18 cellular contexts compared by ENCODE assay signal in the genomic region with DNA sequence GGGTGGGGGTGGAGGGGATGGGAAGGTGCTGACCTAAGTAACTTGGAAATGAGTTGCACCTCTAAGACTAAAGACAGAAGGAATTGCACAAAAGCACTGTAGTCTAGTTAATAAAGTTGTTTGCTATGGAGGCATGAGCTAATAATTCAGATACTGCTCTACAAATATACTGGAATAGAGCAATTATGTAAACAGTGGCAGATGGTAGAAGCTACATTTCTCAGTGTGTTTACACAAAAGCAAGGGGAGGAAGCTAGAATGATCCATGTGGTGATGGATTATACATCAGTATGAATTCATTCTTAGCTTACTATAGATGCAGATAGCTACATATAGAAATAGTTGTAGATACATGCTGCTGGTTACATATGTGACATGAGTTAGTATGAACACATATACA. TPM values are rescaled to one million over a fixed set of nuclear protein-coding genes. Genes with fewer than 3 reads are reported as not detected.
DNase-seq lines count a peak whose midpoint lies in the region; ATAC-seq and TF ChIP-seq lines count a peak whose summit lies in the region.
"Had no signal": no experiment of that assay in that cellular context is flagged by ENCODE, and none has a peak within 500 bp of the region (broad histone marks: within the 10 kb centered on the region; RNA-seq: fewer than 3 reads in every experiment).

No MANE protein-coding gene starts in this region.

- peak overlapping the region in 2 of 8 donors; percentile 41 to 68 for H3K4me3 Mint-ChIP-seq in CD4-positive, alpha-beta memory T cell
- no peak overlapping the region for H3K4me3 Mint-ChIP-seq in Caco-2 (ENCODE audit: unreplicated experiment)
- H3K4me3 Mint-ChIP-seq in T-helper 2 cell treated with Interferon-gamma antibody and Interleukin-4, amounts not matched to agents 5 μg/mL and 100 μg/mL, for 36 hours: no peak overlapping the region
- H3K4me3 Mint-ChIP-seq: activated T-helper 1 cell treated with anti-CD3 and anti-CD28 coated beads, Interleukin-12 subunit alpha, Interleukin-12 subunit beta, Interleukin-2, Interleukin-4 antibody, amounts not matched to agents 30 ng/mL and 10 ng/mL and 1 ng/mL, durations not matched to agents 14 hours and 24 hours and 36 hours; stimulated activated effector memory CD8-positive, alpha-beta T cell treated with anti-CD3 and anti-CD28 coated beads, Interleukin-12 subunit alpha, Interleukin-12 subunit beta, amount 100 ng/mL, for 72 hours had no signal

- no peaks in the 10 kb centered on the region for H3K36me3 ChIP-seq in CD4-positive, alpha-beta memory T cell (ENCODE audit: insufficient read depth, low read length)
- no peaks in the 10 kb centered on the region for H3K36me3 ChIP-seq in Caco-2 (ENCODE audit: control insufficient read depth, insufficient read depth, low read length)
- H3K36me3 ChIP-seq: BE2C, right atrium auricular region, thoracic aorta had no signal

- H3K27me3 ChIP-seq in CD4-positive, alpha-beta memory T cell (ENCODE audit: insufficient read depth, low read length): no peaks in the 10 kb centered on the region
- no peaks in the 10 kb centered on the region for H3K27me3 ChIP-seq in Caco-2 (replicated peaks; ENCODE audit: control insufficient read depth, insufficient read depth, low read length)
- H3K27me3 ChIP-seq: BE2C, right atrium auricular region had no signal

- CTCF ChIA-PET in CD4-positive, alpha-beta memory T cell (lab: Charles Lee; ENCODE audit: partially characterized antibody): interaction anchor here (0.5 kb wide), 1 partner anchor 18 kb away, joined by 3 read pairs; no protein-coding TSS in a partner anchor
- CTCF ChIA-PET in Caco-2 (lab: Charles Lee): no interaction called here

- peaks cover 50% of the 10 kb centered on the region for H3K4me1 ChIP-seq in CD4-positive, alpha-beta memory T cell (ENCODE audit: insufficient read depth, low read length)
- peaks cover 13% of the 10 kb centered on the region for H3K4me1 ChIP-seq in Caco-2
- H3K4me1 ChIP-seq: BE2C had no signal

- H3K9me3 ChIP-seq in CD4-positive, alpha-beta memory T cell (ENCODE audit: control insufficient read depth in 1 of 2, low read length in 2 of 2): peaks cover 0 to 3% of the 10 kb centered on the region in 2 donors
- H3K9me3 ChIP-seq in Caco-2: no peaks in the 10 kb centered on the region; the same call in 1 of the 2 replicates
- H3K9me3 ChIP-seq: BE2C, thoracic aorta had no signal

- H3K27ac Mint-ChIP-seq in CD4-positive, alpha-beta memory T cell: peak overlapping the region in 5 of 7 donors; percentile 21 to 85 (median 78)
- H3K27ac Mint-ChIP-seq in Caco-2 (ENCODE audit: unreplicated experiment): no peak overlapping the region
- H3K27ac Mint-ChIP-seq in T-helper 2 cell treated with Interferon-gamma antibody and Interleukin-4, amounts not matched to agents 5 μg/mL and 100 μg/mL, for 36 hours: no peak overlapping the region
- H3K27ac Mint-ChIP-seq: activated T-helper 1 cell treated with anti-CD3 and anti-CD28 coated beads, Interleukin-12 subunit alpha, Interleukin-12 subunit beta, Interleukin-2, Interleukin-4 antibody, amounts not matched to agents 30 ng/mL and 10 ng/mL and 1 ng/mL, durations not matched to agents 14 hours and 24 hours and 36 hours; stimulated activated effector memory CD8-positive, alpha-beta T cell treated with anti-CD3 and anti-CD28 coated beads, Interleukin-12 subunit alpha, Interleukin-12 subunit beta, amount 100 ng/mL, for 72 hours had no signal

- no peak overlapping the region for H3K27ac ChIP-seq in CD4-positive, alpha-beta memory T cell (ENCODE audit: low read depth, low read length)
- H3K27ac ChIP-seq: right atrium auricular region, thoracic aorta had no signal

- TF ChIP-seq CTCF in Caco-2 (IDR thresholded peaks at IDR 0.05; ENCODE audit: insufficient read depth in 1 of 2, low read depth in 1 of 2, low read length in 1 of 2, severe bottlenecking in 1 of 2, unreplicated experiment in 1 of 2): no peak

- intact Hi-C loops in CD4-positive, alpha-beta memory T cell (cut with micrococcal nuclease): no loop called here
- intact Hi-C loops in Caco-2 (cut with micrococcal nuclease; ENCODE audit: unreplicated experiment): no loop called here

- no peak for DNase-seq in CD4-positive, alpha-beta memory T cell
- DNase-seq in DMS153 treated with DMSO at 0.1 percent for 48 hours (lab: John Stamatoyannopoulos, UW; ENCODE audit: unreplicated experiment): peak; percentile 37
- DNase-seq in NCI-H748 (lab: John Stamatoyannopoulos, UW; ENCODE audit: unreplicated experiment): peak; percentile 79
- DNase-seq in fibroblast of gingiva (ENCODE audit: low read depth): peak; percentile 13
- no peak for DNase-seq in Caco-2
- DNase-seq in T-helper 2 cell treated with Interferon-gamma antibody and Interleukin-4, amounts not matched to agents 5 μg/mL and 100 μg/mL, for 36 hours (ENCODE audit: low spot score): no peak
- DNase-seq: BE2C; DMS79; left ventricle myocardium superior; MV-4-11; Right ventricle myocardium superior; stimulated activated CD4-positive, alpha-beta T cell treated with anti-CD3 and anti-CD28 coated beads, Interleukin-15, amount 100 ng/mL, for 24 hours had no signal

- H3K9me3 Mint-ChIP-seq in CD4-positive, alpha-beta memory T cell: peaks cover 2 to 29% (median 22%) of the 10 kb centered on the region in 8 donors
- no peaks in the 10 kb centered on the region for H3K9me3 Mint-ChIP-seq in Caco-2 (ENCODE audit: unreplicated experiment)
- peaks cover 12% of the 10 kb centered on the region for H3K9me3 Mint-ChIP-seq in T-helper 2 cell treated with Interferon-gamma antibody and Interleukin-4, amounts not matched to agents 5 μg/mL and 100 μg/mL, for 36 hours

- POLR2A ChIA-PET in CD4-positive, alpha-beta memory T cell (lab: Charles Lee; ENCODE audit: partially characterized antibody): interaction anchor here (1.2 to 1.3 kb wide), 2 partner anchors 13 to 15 kb away, joined by 3 to 4 read pairs; no protein-coding TSS in a partner anchor
- POLR2A ChIA-PET in Caco-2 (lab: Charles Lee): no interaction called here

- peaks cover 44 to 62% (median 49%) of the 10 kb centered on the region in 4 donors for H3K4me1 Mint-ChIP-seq in CD4-positive, alpha-beta memory T cell
- H3K4me1 Mint-ChIP-seq in Caco-2 (ENCODE audit: low read depth, unreplicated experiment): peaks cover 16% of the 10 kb centered on the region
- H3K4me1 Mint-ChIP-seq in T-helper 2 cell treated with Interferon-gamma antibody and Interleukin-4, amounts not matched to agents 5 μg/mL and 100 μg/mL, for 36 hours (ENCODE audit: low read depth): peaks cover 38% of the 10 kb centered on the region

- H3K4me3 ChIP-seq in CD4-positive, alpha-beta memory T cell (ENCODE audit: low read length in 2 of 2): no peak overlapping the region
- H3K4me3 ChIP-seq in Caco-2 (ENCODE audit: low read depth, low read length): no peak overlapping the region
- H3K4me3 ChIP-seq: right atrium auricular region, thoracic aorta had no signal

- BruUV-seq in Caco-2 (replicated peaks; lab: Mats Ljungman, UMichigan): no TSS peak

- peaks cover 13 to 20% of the 10 kb centered on the region in 2 donors for H3K36me3 Mint-ChIP-seq in CD4-positive, alpha-beta memory T cell
- no peaks in the 10 kb centered on the region for H3K36me3 Mint-ChIP-seq in Caco-2 (ENCODE audit: insufficient read depth, unreplicated experiment)
- H3K36me3 Mint-ChIP-seq in T-helper 2 cell treated with Interferon-gamma antibody and Interleukin-4, amounts not matched to agents 5 μg/mL and 100 μg/mL, for 36 hours (ENCODE audit: low read depth): peaks cover 18% of the 10 kb centered on the region
- H3K36me3 Mint-ChIP-seq: stimulated activated effector memory CD8-positive, alpha-beta T cell treated with anti-CD3 and anti-CD28 coated beads, Interleukin-12 subunit alpha, Interleukin-12 subunit beta, amount 100 ng/mL, for 72 hours had no signal

- H3K27me3 Mint-ChIP-seq in CD4-positive, alpha-beta memory T cell: no peaks in the 10 kb centered on the region
- H3K27me3 Mint-ChIP-seq in Caco-2 (ENCODE audit: insufficient read depth, unreplicated experiment): no peaks in the 10 kb centered on the region
- H3K27me3 Mint-ChIP-seq in T-helper 2 cell treated with Interferon-gamma antibody and Interleukin-4, amounts not matched to agents 5 μg/mL and 100 μg/mL, for 36 hours (ENCODE audit: low read depth): no peaks in the 10 kb centered on the region

- ATAC-seq in GM18868 (IDR thresholded peaks at IDR 0.05; ENCODE audit: unreplicated experiment): no peak
- ATAC-seq in GM18909 (IDR thresholded peaks at IDR 0.05; ENCODE audit: poor library complexity, unreplicated experiment): no peak
- ATAC-seq: left ventricle myocardium superior; stimulated activated effector memory CD8-positive, alpha-beta T cell treated with anti-CD3 and anti-CD28 coated beads, Interleukin-12 subunit alpha, Interleukin-12 subunit beta, amount 100 ng/mL, for 72 hours had no signal

RNA-seq across cellular contexts. Expression of gene UBE2F, which starts 27.6 kb away (rescaled TPM):
- total RNA-seq in CD4-positive, alpha-beta memory T cell: 10 to 100 TPM; 35.7 to 39.3 TPM
- polyA plus RNA-seq in CD4-positive, alpha-beta memory T cell: 100 to 1,000 TPM in 1 of 2 donors, 10 to 100 TPM in 1; 82.4 to 116 TPM
- total RNA-seq in Caco-2 (2022): 33.9 and 38.9 TPM in 2 replicates

Comparison
In these comparisons a context has a peak if more than half of its experiments do, and no peak if none do; other contexts are left out.
1. DNase-seq: peak in DMS153 treated with DMSO at 0.1 percent for 48 hours (single experiment), NCI-H748 (single experiment) and fibroblast of gingiva (single experiment); none in CD4-positive, alpha-beta memory T cell (0 of 5), Caco-2 (0 of 2) and T-helper 2 cell treated with Interferon-gamma antibody and Interleukin-4, amounts not matched to agents 5 μg/mL and 100 μg/mL, for 36 hours (single experiment).
2. H3K27ac Mint-ChIP-seq: peak in CD4-positive, alpha-beta memory T cell (5 of 7); none in Caco-2 (single experiment) and T-helper 2 cell treated with Interferon-gamma antibody and Interleukin-4, amounts not matched to agents 5 μg/mL and 100 μg/mL, for 36 hours (single experiment).